Comparison of ENCODE assay signal across 11 cellular contexts in genomic region chr12:71469235-71469873, GRCh38. TPM values are rescaled to one million over a fixed set of nuclear protein-coding genes. Genes with fewer than 3 reads are reported as not detected.
DNase-seq lines count a peak whose midpoint lies in the region; ATAC-seq and TF ChIP-seq lines count a peak whose summit lies in the region.
"Had no signal": no experiment of that assay in that cellular context is flagged by ENCODE, and none has a peak within 500 bp of the region (broad histone marks: within the 10 kb centered on the region; RNA-seq: fewer than 3 reads in every experiment).

No MANE protein-coding gene starts in this region.

- H3K36me3 Mint-ChIP-seq in chondrocyte (ENCODE audit: low read depth) = no peaks in the 10 kb centered on the region

- peak overlapping the region; percentile 11 for H3K18ac ChIP-seq in neuronal stem cell (ENCODE audit: low read length)

- no peak overlapping the region for H2AK5ac ChIP-seq in neuronal stem cell (ENCODE audit: low read depth, low read length)

- no peak overlapping the region for H3K4me3 Mint-ChIP-seq in chondrocyte (ENCODE audit: unreplicated experiment)

- H3K4me2 ChIP-seq in neuronal stem cell (ENCODE audit: insufficient read depth, low read length, poor library complexity, severe bottlenecking) = no peak overlapping the region

- no peak overlapping the region for H3K23ac ChIP-seq in neuronal stem cell (ENCODE audit: low read depth, low read length, poor library complexity)

- no peak overlapping the region for H3K9ac ChIP-seq in neuronal stem cell (ENCODE audit: low read depth, low read length, poor library complexity)

- H2AFZ ChIP-seq in neuronal stem cell (ENCODE audit: low read length) = peak overlapping the region; percentile 85

- peak overlapping the region; percentile 82 for H3K27ac Mint-ChIP-seq in chondrocyte (ENCODE audit: unreplicated experiment)

- no peak overlapping the region for H3K4me3 ChIP-seq in neuronal stem cell (ENCODE audit: low read length in 2 of 2)
- H3K4me3 ChIP-seq: body of pancreas, testis had no signal

- H2BK15ac ChIP-seq in neuronal stem cell (ENCODE audit: low read length) = no peak overlapping the region

- no peak overlapping the region for H3K4ac ChIP-seq in neuronal stem cell (ENCODE audit: low read length)

- no peaks in the 10 kb centered on the region for H3K79me1 ChIP-seq in neuronal stem cell (ENCODE audit: low read depth, low read length)

- no peak overlapping the region for H3K14ac ChIP-seq in neuronal stem cell (ENCODE audit: low read length)

- ATAC-seq in HG03571 (IDR thresholded peaks at IDR 0.05; ENCODE audit: unreplicated experiment) = no peak
- ATAC-seq: body of pancreas had no signal

- H2BK12ac ChIP-seq in neuronal stem cell (ENCODE audit: low read length) = no peak overlapping the region

- H3K9me3 ChIP-seq in neuronal stem cell (replicated peaks in 1 of 2; ENCODE audit: control insufficient read depth in 2 of 2, insufficient read depth in 1 of 2, low read depth in 1 of 2, low read length in 2 of 2) = peaks cover 0 to 2% of the 10 kb centered on the region in 2 donors
- H3K9me3 ChIP-seq: body of pancreas, testis had no signal

- WGBS in neuronal stem cell (ENCODE audit: extremely low coverage in 2 of 2, insufficient read length in 2 of 2, insufficient replicate concordance in 1 of 2), 2 donors = no CpG with 5 or more reads among the region's 18 CpGs

- H4K8ac ChIP-seq in neuronal stem cell (ENCODE audit: low read depth, low read length) = peak overlapping the region; percentile 6

- no peaks in the 10 kb centered on the region for H3K9me3 Mint-ChIP-seq in chondrocyte (ENCODE audit: low read depth)

- no peak overlapping the region for H4K91ac ChIP-seq in neuronal stem cell (ENCODE audit: low read depth, low read length, poor library complexity)

- H3K4me1 ChIP-seq in neuronal stem cell (ENCODE audit: control insufficient read depth in 2 of 2, insufficient read depth in 1 of 2, low read depth in 1 of 2, low read length in 2 of 2) = peaks cover 9 to 10% of the 10 kb centered on the region in 2 donors
- H3K4me1 ChIP-seq: body of pancreas, testis had no signal

- DNase-seq in Daoy (ENCODE audit: low read depth) (peak; percentile 93), NCI-H226 (peak; percentile 14), chondrocyte (ENCODE audit: low spot score) (peak; percentile 85), neuronal stem cell (ENCODE audit: low spot score) (peak; percentile 50), NCI-H1436 treated with DMSO at 0.1 percent for 48 hours (lab: John Stamatoyannopoulos, UW) (no peak), HuH-7.5 (ENCODE audit: low spot score) (no peak)
- no peak for DNase-seq in stimulated activated CD4-positive, alpha-beta T cell treated with anti-CD3 and anti-CD28 coated beads, Interleukin-4, amount 100 ng/mL, for 4 hours
- DNase-seq: body of pancreas, occipital lobe, testis had no signal

- no peak for TF ChIP-seq CTCF in chondrocyte (IDR thresholded peaks at IDR 0.05)

- H3K27ac ChIP-seq in neuronal stem cell (replicated peaks; ENCODE audit: low read length) = peak overlapping the region; percentile 66
- H3K27ac ChIP-seq: body of pancreas, testis had no signal

- H2BK5ac ChIP-seq in neuronal stem cell (ENCODE audit: low read length) = no peak overlapping the region

- no peak overlapping the region for H2BK120ac ChIP-seq in neuronal stem cell (ENCODE audit: low read depth, low read length)

- H3K27me3 ChIP-seq in neuronal stem cell (ENCODE audit: control insufficient read depth in 3 of 3, insufficient read depth in 3 of 3, low read depth in 1 of 3, low read length in 3 of 3) = no peaks in the 10 kb centered on the region
- H3K27me3 ChIP-seq: body of pancreas, testis had no signal

- no peaks in the 10 kb centered on the region for H3K36me3 ChIP-seq in neuronal stem cell (replicated peaks in 1 of 2; ENCODE audit: control insufficient read depth in 2 of 2, insufficient read depth in 2 of 2, low read length in 2 of 2)

- H3K4me1 Mint-ChIP-seq in chondrocyte (ENCODE audit: low read depth) = peaks cover 60% of the 10 kb centered on the region

- H3K27me3 Mint-ChIP-seq in chondrocyte (ENCODE audit: low read depth) = no peaks in the 10 kb centered on the region

RNA-seq across cellular contexts. Expression of gene LGR5, which starts 29.8 kb away (rescaled TPM):
- total RNA-seq in Daoy (2014; rRNA removed; shearing (Covaris generic)) = not detected in 2 replicates
- 13.8 to 31.0 TPM (median 14.3 TPM) in 3 replicates for total RNA-seq in chondrocyte
- polyA plus RNA-seq in neuronal stem cell (2013, experiment 1 of 2) = 1.4 TPM
- 1.4 TPM for polyA plus RNA-seq in neuronal stem cell (2013, experiment 2 of 2)
- total RNA-seq: occipital lobe had no signal

Comparison
In these comparisons a context has a peak if more than half of its experiments do, and no peak if none do; other contexts are left out.
1. DNase-seq: peak in Daoy (single experiment), NCI-H226 (single experiment), chondrocyte (single experiment) and neuronal stem cell (single experiment); none in stimulated activated CD4-positive, alpha-beta T cell treated with anti-CD3 and anti-CD28 coated beads, Interleukin-4, amount 100 ng/mL, for 4 hours (0 of 2), NCI-H1436 treated with DMSO at 0.1 percent for 48 hours (single experiment) and HuH-7.5 (single experiment).
2. RNA of gene LGR5, which starts 29.8 kb away (total RNA-seq): 13.8 to 31.0 TPM in chondrocyte; not detected in Daoy; every median in the first group is over 10 times any median in the second.